25 cellular contexts compared by ENCODE assay signal in genomic region chr18:76765649-76766048, GRCh38. TPM values are rescaled to one million over a fixed set of nuclear protein-coding genes. Genes with fewer than 3 reads are reported as not detected.
DNase-seq lines count a peak whose midpoint lies in the region; ATAC-seq and TF ChIP-seq lines count a peak whose summit lies in the region.
"Had no signal": no experiment of that assay in that cellular context is flagged by ENCODE, and none has a peak within 500 bp of the region (broad histone marks: within the 10 kb centered on the region; RNA-seq: fewer than 3 reads in every experiment).

No MANE protein-coding gene starts in this region.

- DNase-seq in DMS53 (lab: John Stamatoyannopoulos, UW) (peak; percentile 48), DMS53 treated with DMSO at 0.1 percent for 48 hours (lab: John Stamatoyannopoulos, UW; ENCODE audit: unreplicated experiment) (no peak), NCI-H69 (lab: John Stamatoyannopoulos, UW) (peak; percentile 46), dermis blood vessel endothelial cell (peak; percentile 14), renal cortical epithelial cell (ENCODE audit: low read depth) (peak; percentile 20), globus pallidus (ENCODE audit: low spot score) (no peak), mucosa of descending colon (no peak), NCI-H187 treated with DMSO at 0.1 percent for 48 hours (lab: John Stamatoyannopoulos, UW) (no peak)
- DNase-seq: 8988T; activated CD4-positive, alpha-beta memory T cell treated with anti-CD3 and anti-CD28 coated beads, Interleukin-2, amount 10 ng/mL, durations not matched to agents 7 days and 5 days; activated CD4-positive, alpha-beta T cell treated with anti-CD3 and anti-CD28 coated beads for 1 hour; activated CD8-positive, alpha-beta memory T cell treated with anti-CD3 and anti-CD28 coated beads, Interleukin-2, amount 50 U/mL, for 48 hours; CD4-positive, alpha-beta T cell; effector memory CD8-positive, alpha-beta T cell; left lung; naive B cell; NCI-H1436 treated with DMSO at 0.1 percent for 48 hours; NCI-H526; nucleus accumbens; RPMI8226; SK-N-SH had no signal

- no peaks in the 10 kb centered on the region for H3K9me3 ChIP-seq in mucosa of descending colon
- H3K9me3 ChIP-seq: SK-N-SH had no signal

- H3K4me3 ChIP-seq in mucosa of descending colon: no peak overlapping the region
- H3K4me3 ChIP-seq: coronary artery, HAP-1, K562, left lung, skin epidermis had no signal

- intact Hi-C loops in mucosa of descending colon (cut with DNase I, micrococcal nuclease): no loop called here

- no peaks in the 10 kb centered on the region for H3K4me1 ChIP-seq in mucosa of descending colon (ENCODE audit: low read depth)
- H3K4me1 ChIP-seq: HAP-1, left lung had no signal

- no peak for ATAC-seq in mucosa of descending colon
- ATAC-seq: effector memory CD8-positive, alpha-beta T cell; K562; left lung had no signal

- no peak for TF ChIP-seq CTCF in mucosa of descending colon (IDR thresholded peaks at IDR 0.05)

- H3K36me3 ChIP-seq in mucosa of descending colon (ENCODE audit: low read depth): no peaks in the 10 kb centered on the region
- H3K36me3 ChIP-seq: HAP-1, left lung had no signal

RNA-seq across cellular contexts. Expression of gene ZNF236, which starts 56.7 kb away (rescaled TPM):
- 7.4 and 9.2 TPM in 2 replicates for total RNA-seq in dermis blood vessel endothelial cell
- 6.1 and 14.5 TPM in 2 replicates for total RNA-seq in renal cortical epithelial cell
- 10 to 100 TPM; 14.8 to 27.9 (median 15.5) TPM for total RNA-seq in mucosa of descending colon

Comparison
In these comparisons a context has a peak if more than half of its experiments do, and no peak if none do; other contexts are left out.
1. DNase-seq: peak in DMS53 (single experiment), NCI-H69 (single experiment), dermis blood vessel endothelial cell (single experiment) and renal cortical epithelial cell (single experiment); none in DMS53 treated with DMSO at 0.1 percent for 48 hours (single experiment), globus pallidus (single experiment), mucosa of descending colon (0 of 3) and NCI-H187 treated with DMSO at 0.1 percent for 48 hours (single experiment).